7 cellular contexts compared by ENCODE assay signal in genomic region chr6:85669735-85670194, GRCh38. TPM values are rescaled to one million over a fixed set of nuclear protein-coding genes. Genes with fewer than 3 reads are reported as not detected.
A peak's percentile ranks its signal among the peaks of the same experiment; 100 is the strongest.
DNase-seq lines count a peak whose midpoint lies in the region; ATAC-seq and TF ChIP-seq lines count a peak whose summit lies in the region.

No MANE protein-coding gene starts in this region.

- H3K36me3 ChIP-seq in NT2/D1 (ENCODE audit: insufficient read depth, insufficient read length, low read length) (peaks cover 8% of the 10 kb centered on the region), lower lobe of right lung (peaks cover 14% of the 10 kb centered on the region)

- peak overlapping the region; percentile 76 for H3K4me3 Mint-ChIP-seq in activated T-helper 17 cell treated with anti-CD3 and anti-CD28 coated beads, Interleukin-2, amount 50 U/mL, for 72 hours

- DNase-seq in NT2/D1 (ENCODE audit: low read depth, low spot score) (peak; percentile 52), lower lobe of right lung (no peak), NCI-H1105 treated with DMSO at 0.1 percent for 48 hours (lab: John Stamatoyannopoulos, UW) (no peak), OCI-M1 (lab: John Stamatoyannopoulos, UW) (no peak)

- H3K27ac ChIP-seq in lower lobe of right lung, result no peak overlapping the region

- peak overlapping the region; percentile 90 for H3K27ac Mint-ChIP-seq in activated T-helper 17 cell treated with anti-CD3 and anti-CD28 coated beads, Interleukin-2, amount 50 U/mL, for 72 hours

- H3K27me3 ChIP-seq in NT2/D1 (ENCODE audit: insufficient read depth, insufficient read length) (no peaks in the 10 kb centered on the region), lower lobe of right lung (ENCODE audit: low read depth) (no peaks in the 10 kb centered on the region)

- no peak for TF ChIP-seq CTCF in lower lobe of right lung (IDR thresholded peaks at IDR 0.05)

- H3K4me3 ChIP-seq in NT2/D1 (ENCODE audit: insufficient read length, low read depth) (no peak overlapping the region), lower lobe of right lung (no peak overlapping the region)

- H3K36me3 Mint-ChIP-seq in activated T-helper 17 cell treated with anti-CD3 and anti-CD28 coated beads, Interleukin-2, amount 50 U/mL, for 72 hours (ENCODE audit: low read depth), result peaks cover 42% of the 10 kb centered on the region

- peaks cover 4% of the 10 kb centered on the region for H3K9me3 Mint-ChIP-seq in activated T-helper 17 cell treated with anti-CD3 and anti-CD28 coated beads, Interleukin-2, amount 50 U/mL, for 72 hours

- ATAC-seq in GM19023 (IDR thresholded peaks at IDR 0.05; ENCODE audit: unreplicated experiment) (peak; percentile 95), HG02870 (IDR thresholded peaks at IDR 0.05; ENCODE audit: unreplicated experiment) (peak; percentile 94), lower lobe of right lung (peak; percentile 41 to 49)
- peak; percentile 94 for ATAC-seq in activated T-helper 17 cell treated with anti-CD3 and anti-CD28 coated beads, Interleukin-2, amount 50 U/mL, for 72 hours (replicated peaks)

- H3K4me1 ChIP-seq in NT2/D1 (ENCODE audit: insufficient read depth, insufficient read length) (no peaks in the 10 kb centered on the region), lower lobe of right lung (peaks cover 5% of the 10 kb centered on the region)

- H3K4me1 Mint-ChIP-seq in activated T-helper 17 cell treated with anti-CD3 and anti-CD28 coated beads, Interleukin-2, amount 50 U/mL, for 72 hours, result peaks cover 31% of the 10 kb centered on the region

- intact Hi-C loops in lower lobe of right lung (cut with DNase I), result no loop called here

- H3K27me3 Mint-ChIP-seq in activated T-helper 17 cell treated with anti-CD3 and anti-CD28 coated beads, Interleukin-2, amount 50 U/mL, for 72 hours, result no peaks in the 10 kb centered on the region

- H3K9ac ChIP-seq in NT2/D1 (ENCODE audit: insufficient read length, low read depth), result no peak overlapping the region

- no peaks in the 10 kb centered on the region for H3K9me3 ChIP-seq in NT2/D1 (ENCODE audit: insufficient read depth, low read length)
- H3K9me3 ChIP-seq in lower lobe of right lung, result no peaks in the 10 kb centered on the region

RNA-seq across cellular contexts. Expression of gene SYNCRIP, which starts 27.1 kb away (rescaled TPM):
- total RNA-seq in activated T-helper 17 cell treated with anti-CD3 and anti-CD28 coated beads, Interleukin-2, amount 50 U/mL, for 72 hours, result 100 to 1,000 TPM; 106 to 175 TPM
- 78.7 TPM for total RNA-seq in lower lobe of right lung

Comparison
In these comparisons a context has a peak if more than half of its experiments do, and no peak if none do; other contexts are left out.
1. ATAC-seq: peak in every context shown above with its lines; median percentile 95 in GM19023; 94 in HG02870; 94 in activated T-helper 17 cell treated with anti-CD3 and anti-CD28 coated beads, Interleukin-2, amount 50 U/mL, for 72 hours; 45 in lower lobe of right lung.